ENCODE assay signal across 12 cellular contexts in genomic region chr1:33986389-33987095, GRCh38.
DNase-seq lines count a peak whose midpoint lies in the region; ATAC-seq, FAIRE-seq and TF ChIP-seq lines count a peak whose summit lies in the region.
"Had no signal": no experiment of that assay in that cellular context is flagged by ENCODE, and none has a peak within 500 bp of the region (broad histone marks: within the 10 kb centered on the region; RNA-seq: fewer than 3 reads in every experiment).

No MANE protein-coding gene starts in this region.

- no peaks in the 10 kb centered on the region for H3K9me3 Mint-ChIP-seq in nephron progenitor cell
- H3K9me3 Mint-ChIP-seq: natural killer cell treated with Interleukin-12 subunit alpha and Interleukin-12 subunit beta and Interleukin-15 and Interleukin-18, amount 100 ng/mL, for 72 hours had no signal

- TF ChIP-seq CTCF in testis (IDR thresholded peaks at IDR 0.05) = no peak
- TF ChIP-seq CTCF in nephron progenitor cell (IDR thresholded peaks at IDR 0.05) = no peak

- ATAC-seq in GM21381 (IDR thresholded peaks at IDR 0.05; ENCODE audit: unreplicated experiment) = no peak
- ATAC-seq: natural killer cell treated with Interleukin-12 subunit alpha and Interleukin-12 subunit beta and Interleukin-15 and Interleukin-18, amount 100 ng/mL, for 72 hours had no signal

- H3K36me3 ChIP-seq in testis (ENCODE audit: low read depth, missing control alignments) = no peaks in the 10 kb centered on the region

- no peak overlapping the region for H3K27ac ChIP-seq in testis

- peaks cover 9% of the 10 kb centered on the region for H3K4me1 ChIP-seq in testis

- H3K4me3 Mint-ChIP-seq in nephron progenitor cell = no peak overlapping the region
- H3K4me3 Mint-ChIP-seq: natural killer cell treated with Interleukin-12 subunit alpha and Interleukin-12 subunit beta and Interleukin-15 and Interleukin-18, amount 100 ng/mL, for 72 hours had no signal

- no peak overlapping the region for H3K27ac Mint-ChIP-seq in nephron progenitor cell
- H3K27ac Mint-ChIP-seq: natural killer cell treated with Interleukin-12 subunit alpha and Interleukin-12 subunit beta and Interleukin-15 and Interleukin-18, amount 100 ng/mL, for 72 hours had no signal

- H3K4me1 Mint-ChIP-seq in nephron progenitor cell = peaks cover 5% of the 10 kb centered on the region

- no peaks in the 10 kb centered on the region for H3K36me3 Mint-ChIP-seq in nephron progenitor cell (ENCODE audit: low read depth)
- H3K36me3 Mint-ChIP-seq: natural killer cell treated with Interleukin-12 subunit alpha and Interleukin-12 subunit beta and Interleukin-15 and Interleukin-18, amount 100 ng/mL, for 72 hours had no signal

- peaks cover 16% of the 10 kb centered on the region for H3K27me3 Mint-ChIP-seq in nephron progenitor cell (ENCODE audit: low read depth, poor library complexity)

- intact Hi-C loops in testis (cut with DNase I; ENCODE audit: low total_unique reads) = no loop called here

- no peak overlapping the region for H3K4me3 ChIP-seq in testis

- WGBS in testis, 2 donors = 73 to 82% methylated on average over 4 to 5 of the region's 5 CpGs

- peak; percentile 80 for DNase-seq in H54 (ENCODE audit: insufficient read length, low spot score)
- DNase-seq in cerebellar cortex (ENCODE audit: low spot score) = peak; percentile 73
- peak; percentile 49 for DNase-seq in kidney tubule cell (ENCODE audit: low spot score)
- DNase-seq in testis = peak; percentile 30
- DNase-seq in stimulated activated CD8-positive, alpha-beta memory T cell treated with anti-CD3 and anti-CD28 coated beads, Interleukin-4, amount 100 ng/mL, for 48 hours = no peak
- DNase-seq in nephron progenitor cell = no peak
- DNase-seq in NCI-H69 (lab: John Stamatoyannopoulos, UW) = no peak
- DNase-seq: activated T-cell treated with anti-CD3 and anti-CD28 coated beads, Interleukin-2, amount 50 U/mL, for 48 hours; NCI-H187 had no signal

- no peaks in the 10 kb centered on the region for H3K9me3 ChIP-seq in testis

- H3K27me3 ChIP-seq in testis = no peaks in the 10 kb centered on the region

- peak; percentile 95 for FAIRE-seq in H54 (lab: Jason Lieb, UNC)
- FAIRE-seq: colon had no signal

- TF ChIP-seq POLR2A in H54 (IDR thresholded peaks at IDR 0.05; ENCODE audit: low read depth, low read length) (no peak), testis (IDR thresholded peaks at IDR 0.05) (no peak)

Comparison
In these comparisons a context has a peak if more than half of its experiments do, and no peak if none do; other contexts are left out.
1. DNase-seq: peak in H54 (single experiment), cerebellar cortex (single experiment), kidney tubule cell (single experiment) and testis (single experiment); none in stimulated activated CD8-positive, alpha-beta memory T cell treated with anti-CD3 and anti-CD28 coated beads, Interleukin-4, amount 100 ng/mL, for 48 hours (single experiment), nephron progenitor cell (single experiment) and NCI-H69 (single experiment).